Comparison of ENCODE assay signal across 9 cellular contexts in the genomic region with DNA sequence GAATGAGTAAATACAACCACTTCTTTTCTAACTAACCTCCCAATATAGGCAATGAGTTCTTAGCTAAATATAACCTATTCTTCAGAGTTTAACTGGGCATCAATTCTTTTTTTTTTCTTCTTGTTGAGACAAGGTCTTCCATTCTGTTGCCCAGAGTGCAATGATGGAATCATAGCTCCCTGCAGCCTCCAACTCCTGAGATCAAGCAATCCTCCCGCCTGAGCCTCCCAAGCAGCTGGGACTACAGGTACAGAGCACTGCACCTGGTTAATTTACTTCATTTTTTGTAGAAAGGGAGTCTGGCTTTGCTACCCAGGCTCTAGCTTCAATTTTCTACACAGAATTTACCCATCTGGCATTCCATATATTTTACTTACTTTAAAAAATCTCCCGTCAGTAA. TPM values are rescaled to one million over a fixed set of nuclear protein-coding genes. Genes with fewer than 3 reads are reported as not detected.
DNase-seq lines count a peak whose midpoint lies in the region; TF ChIP-seq lines count a peak whose summit lies in the region.
"Had no signal": no experiment of that assay in that cellular context is flagged by ENCODE, and none has a peak within 500 bp of the region (broad histone marks: within the 10 kb centered on the region; RNA-seq: fewer than 3 reads in every experiment).

No MANE protein-coding gene starts in this region.

- DNase-seq in T-helper 1 cell, result no peak
- no peak for DNase-seq in activated CD4-positive, alpha-beta memory T cell treated with anti-CD3 and anti-CD28 coated beads, Interleukin-2, amount 10 ng/mL, durations not matched to agents 7 days and 5 days
- no peak for DNase-seq in testis
- no peak for DNase-seq in SKM-1 treated with dmso at 0.1 percent for 144 hours (lab: John Stamatoyannopoulos, UW; ENCODE audit: unreplicated experiment)
- DNase-seq in epidermal melanocyte (ENCODE audit: insufficient read length, low spot score), result no peak
- DNase-seq in AG08396 (ENCODE audit: low spot score), result no peak
- DNase-seq: ACHN had no signal

- H3K27ac ChIP-seq in iPS-20b (ENCODE audit: low read length), result no peak overlapping the region
- H3K27ac ChIP-seq in testis, result peak overlapping the region; percentile 89 to 95

- 0 out of 2 replicates have a peak, but pooled peaks cover 3% of the 10 kb centered on the region for H3K9me3 ChIP-seq in iPS-20b (ENCODE audit: insufficient read depth, low read depth, low read length)
- H3K9me3 ChIP-seq in testis, result no peaks in the 10 kb centered on the region

- WGBS in testis, 2 donors, result 50 to 52% methylated on average over 2 of the region's 2 CpGs

- intact Hi-C loops in testis (cut with DNase I; ENCODE audit: low total_unique reads), result no loop called here

- no peaks in the 10 kb centered on the region for H3K9me3 Mint-ChIP-seq in T-helper 1 cell treated with Interleukin-12 subunit alpha and Interleukin-12 subunit beta and Interleukin-4 antibody, amounts not matched to agents 30 μg/mL and 1 μg/mL, for 36 hours
- no peaks in the 10 kb centered on the region for H3K9me3 Mint-ChIP-seq in activated CD4-positive, alpha-beta memory T cell treated with anti-CD3 and anti-CD28 coated beads, Interleukin-2, amount 10 ng/mL, durations not matched to agents 7 days and 5 days

- H3K9ac ChIP-seq in iPS-20b (ENCODE audit: low read depth, low read length), result peak overlapping the region; percentile 97

- H3K27me3 Mint-ChIP-seq in T-helper 1 cell treated with Interleukin-12 subunit alpha and Interleukin-12 subunit beta and Interleukin-4 antibody, amounts not matched to agents 30 μg/mL and 1 μg/mL, for 36 hours (ENCODE audit: low read depth), result no peaks in the 10 kb centered on the region
- no peaks in the 10 kb centered on the region for H3K27me3 Mint-ChIP-seq in activated CD4-positive, alpha-beta memory T cell treated with anti-CD3 and anti-CD28 coated beads, Interleukin-2, amount 10 ng/mL, durations not matched to agents 7 days and 5 days

- POLR2A ChIA-PET in activated CD4-positive, alpha-beta memory T cell treated with anti-CD3 and anti-CD28 coated beads, Interleukin-2, amount 10 ng/mL, durations not matched to agents 7 days and 5 days (lab: Charles Lee), result interaction anchor here (0.8 to 3.2 kb wide), 10 partner anchors 10 to 175 kb away, joined by 3 to 22 read pairs (median 7); a partner anchor contains a TSS

- TF ChIP-seq CTCF in testis (IDR thresholded peaks at IDR 0.05), result no peak

- H3K4me1 Mint-ChIP-seq in T-helper 1 cell treated with Interleukin-12 subunit alpha and Interleukin-12 subunit beta and Interleukin-4 antibody, amounts not matched to agents 30 μg/mL and 1 μg/mL, for 36 hours (ENCODE audit: low read depth), result peaks cover 18% of the 10 kb centered on the region
- peaks cover 17% of the 10 kb centered on the region for H3K4me1 Mint-ChIP-seq in activated CD4-positive, alpha-beta memory T cell treated with anti-CD3 and anti-CD28 coated beads, Interleukin-2, amount 10 ng/mL, durations not matched to agents 7 days and 5 days

- peaks cover 10% of the 10 kb centered on the region for H3K36me3 Mint-ChIP-seq in T-helper 1 cell treated with Interleukin-12 subunit alpha and Interleukin-12 subunit beta and Interleukin-4 antibody, amounts not matched to agents 30 μg/mL and 1 μg/mL, for 36 hours (ENCODE audit: low read depth)
- peaks cover 16% of the 10 kb centered on the region for H3K36me3 Mint-ChIP-seq in activated CD4-positive, alpha-beta memory T cell treated with anti-CD3 and anti-CD28 coated beads, Interleukin-2, amount 10 ng/mL, durations not matched to agents 7 days and 5 days (ENCODE audit: low read depth)

- CTCF ChIA-PET in activated CD4-positive, alpha-beta memory T cell treated with anti-CD3 and anti-CD28 coated beads, Interleukin-2, amount 10 ng/mL, durations not matched to agents 7 days and 5 days (lab: Charles Lee), result interaction anchor here (1.3 to 1.7 kb wide), 3 partner anchors 22 to 165 kb away, joined by 3 to 8 read pairs (median 4); no protein-coding TSS in a partner anchor

- H3K4me3 ChIP-seq in iPS-20b (ENCODE audit: low read length) (peak overlapping the region; percentile 83), testis (peak overlapping the region in 1 of 2 donors; percentile 83)

- H3K27me3 ChIP-seq in iPS-20b (ENCODE audit: insufficient read depth, low read length) (no peaks in the 10 kb centered on the region), testis (no peaks in the 10 kb centered on the region)

- H3K36me3 ChIP-seq in iPS-20b (ENCODE audit: insufficient read depth, low read depth, low read length), result peaks cover 4% of the 10 kb centered on the region; the same call in 1 of the 2 replicates
- no peaks in the 10 kb centered on the region for H3K36me3 ChIP-seq in testis (ENCODE audit: low read depth, missing control alignments)

- peaks cover 4% of the 10 kb centered on the region; the same call in 1 of the 2 replicates for H3K4me1 ChIP-seq in iPS-20b (ENCODE audit: insufficient read depth, low read length)
- peaks cover 20% of the 10 kb centered on the region for H3K4me1 ChIP-seq in testis

- no peak for TF ChIP-seq POLR2A in testis (IDR thresholded peaks at IDR 0.05)

- H3K27ac Mint-ChIP-seq in T-helper 1 cell treated with Interleukin-12 subunit alpha and Interleukin-12 subunit beta and Interleukin-4 antibody, amounts not matched to agents 30 μg/mL and 1 μg/mL, for 36 hours, result peak overlapping the region; percentile 64
- peak overlapping the region; percentile 61 for H3K27ac Mint-ChIP-seq in activated CD4-positive, alpha-beta memory T cell treated with anti-CD3 and anti-CD28 coated beads, Interleukin-2, amount 10 ng/mL, durations not matched to agents 7 days and 5 days

- no peak overlapping the region for H3K4me3 Mint-ChIP-seq in T-helper 1 cell treated with Interleukin-12 subunit alpha and Interleukin-12 subunit beta and Interleukin-4 antibody, amounts not matched to agents 30 μg/mL and 1 μg/mL, for 36 hours
- no peak overlapping the region for H3K4me3 Mint-ChIP-seq in activated CD4-positive, alpha-beta memory T cell treated with anti-CD3 and anti-CD28 coated beads, Interleukin-2, amount 10 ng/mL, durations not matched to agents 7 days and 5 days

RNA-seq across cellular contexts. Expression of a gene that starts 1.1 kb away (rescaled TPM):
- total RNA-seq in activated CD4-positive, alpha-beta memory T cell treated with anti-CD3 and anti-CD28 coated beads, Interleukin-2, amount 10 ng/mL, durations not matched to agents 7 days and 5 days, result 10 to 100 TPM; 19.7 to 21.3 TPM
- total RNA-seq in testis, result 10 to 100 TPM; 42.7 to 53.6 TPM
- polyA plus RNA-seq in testis (ENCODE audit: insufficient read depth, low read depth, low replicate concordance), result 23.1 TPM
